Comparison of ENCODE assay signal across 27 cellular contexts in genomic region chr12:93297536-93297935, GRCh38.
DNase-seq lines count a peak whose midpoint lies in the region; ATAC-seq and TF ChIP-seq lines count a peak whose summit lies in the region.
"Had no signal": no experiment of that assay in that cellular context is flagged by ENCODE, and none has a peak within 500 bp of the region (broad histone marks: within the 10 kb centered on the region; RNA-seq: fewer than 3 reads in every experiment).

No MANE protein-coding gene starts in this region.

- ATAC-seq in GM21529 (IDR thresholded peaks at IDR 0.05; ENCODE audit: unreplicated experiment) = peak; percentile 25
- peak; percentile 11 for ATAC-seq in HG03095 (IDR thresholded peaks at IDR 0.05; ENCODE audit: unreplicated experiment)
- no peak for ATAC-seq in memory B cell (ENCODE audit: low read depth)
- ATAC-seq: gastroesophageal sphincter; naive thymus-derived CD8-positive, alpha-beta T cell; pancreas had no signal

- no peaks in the 10 kb centered on the region for H3K9me3 Mint-ChIP-seq in memory B cell
- H3K9me3 Mint-ChIP-seq: activated CD8-positive, alpha-beta T cell treated with anti-CD3 and anti-CD28 coated beads for 36 hours; activated naive CD4-positive, alpha-beta T cell treated with anti-CD3 and anti-CD28 coated beads for 36 hours; CD8-positive, alpha-beta memory T cell; naive thymus-derived CD8-positive, alpha-beta T cell had no signal

- TF ChIP-seq CTCF in GM12865 (IDR thresholded peaks at IDR 0.05; ENCODE audit: insufficient read depth, low read depth, low read length, missing control alignments) = no peak

- H3K36me3 Mint-ChIP-seq in memory B cell = no peaks in the 10 kb centered on the region
- H3K36me3 Mint-ChIP-seq: CD8-positive, alpha-beta memory T cell; naive thymus-derived CD8-positive, alpha-beta T cell had no signal

- peaks cover 16% of the 10 kb centered on the region for H3K4me1 Mint-ChIP-seq in memory B cell
- H3K4me1 Mint-ChIP-seq: CD8-positive, alpha-beta memory T cell had no signal

- peak overlapping the region; percentile 28 for H3K4me3 ChIP-seq in GM12865 (ENCODE audit: low read depth, low read length)
- H3K4me3 ChIP-seq: esophagus muscularis mucosa, gastroesophageal sphincter, pancreas, sigmoid colon, SK-N-MC, transverse colon had no signal

- peak overlapping the region; percentile 67 for H3K4me3 Mint-ChIP-seq in memory B cell
- H3K4me3 Mint-ChIP-seq: activated CD8-positive, alpha-beta T cell treated with anti-CD3 and anti-CD28 coated beads for 36 hours; activated naive CD4-positive, alpha-beta T cell treated with anti-CD3 and anti-CD28 coated beads for 36 hours; CD8-positive, alpha-beta memory T cell had no signal

- no peak overlapping the region for H3K27ac Mint-ChIP-seq in memory B cell
- H3K27ac Mint-ChIP-seq: activated CD8-positive, alpha-beta T cell treated with anti-CD3 and anti-CD28 coated beads for 36 hours; activated naive CD4-positive, alpha-beta T cell treated with anti-CD3 and anti-CD28 coated beads for 36 hours; CD8-positive, alpha-beta memory T cell had no signal

- DNase-seq in GM12865 (ENCODE audit: low read depth) = peak; percentile 5
- no peak for DNase-seq in memory B cell (ENCODE audit: low spot score in 2 of 2)
- no peak for DNase-seq in stimulated activated CD4-positive, alpha-beta T cell treated with anti-CD3 and anti-CD28 coated beads, Interleukin-4, amount 100 ng/mL, for 1 hour
- no peak for DNase-seq in activated effector memory CD4-positive, alpha-beta T cell treated with Interleukin-2 at 50 U/mL for 16 hours
- no peak for DNase-seq in DMS153 treated with DMSO at 0.1 percent for 48 hours (lab: John Stamatoyannopoulos, UW; ENCODE audit: unreplicated experiment)
- no peak for DNase-seq in NCI-H1092 treated with DMSO at 0.1 percent for 48 hours (lab: John Stamatoyannopoulos, UW)
- DNase-seq: activated CD8-positive, alpha-beta T cell treated with anti-CD3 and anti-CD28 coated beads for 36 hours; activated naive CD4-positive, alpha-beta T cell treated with anti-CD3 and anti-CD28 coated beads for 36 hours; activated T-cell treated with anti-CD3 and anti-CD28 coated beads, Interleukin-2, amount 50 U/mL, for 1 hour; CD8-positive, alpha-beta memory T cell; central memory CD4-positive, alpha-beta T cell; DMS53; effector CD4-positive, alpha-beta T cell; kidney; NCI-H1417 treated with DMSO at 0.1 percent for 48 hours; NCI-H524; pancreas; sigmoid colon; stimulated activated naive CD4-positive, alpha-beta T cell treated with Interleukin-2 at 50 U/mL for 16 hours; T-helper 9 cell; transverse colon had no signal

- H3K27me3 Mint-ChIP-seq in memory B cell = peaks cover 2% of the 10 kb centered on the region
- H3K27me3 Mint-ChIP-seq: activated CD8-positive, alpha-beta T cell treated with anti-CD3 and anti-CD28 coated beads for 36 hours; naive thymus-derived CD8-positive, alpha-beta T cell had no signal
